ENCODE assay signal across 1 cellular context in the genomic region with DNA sequence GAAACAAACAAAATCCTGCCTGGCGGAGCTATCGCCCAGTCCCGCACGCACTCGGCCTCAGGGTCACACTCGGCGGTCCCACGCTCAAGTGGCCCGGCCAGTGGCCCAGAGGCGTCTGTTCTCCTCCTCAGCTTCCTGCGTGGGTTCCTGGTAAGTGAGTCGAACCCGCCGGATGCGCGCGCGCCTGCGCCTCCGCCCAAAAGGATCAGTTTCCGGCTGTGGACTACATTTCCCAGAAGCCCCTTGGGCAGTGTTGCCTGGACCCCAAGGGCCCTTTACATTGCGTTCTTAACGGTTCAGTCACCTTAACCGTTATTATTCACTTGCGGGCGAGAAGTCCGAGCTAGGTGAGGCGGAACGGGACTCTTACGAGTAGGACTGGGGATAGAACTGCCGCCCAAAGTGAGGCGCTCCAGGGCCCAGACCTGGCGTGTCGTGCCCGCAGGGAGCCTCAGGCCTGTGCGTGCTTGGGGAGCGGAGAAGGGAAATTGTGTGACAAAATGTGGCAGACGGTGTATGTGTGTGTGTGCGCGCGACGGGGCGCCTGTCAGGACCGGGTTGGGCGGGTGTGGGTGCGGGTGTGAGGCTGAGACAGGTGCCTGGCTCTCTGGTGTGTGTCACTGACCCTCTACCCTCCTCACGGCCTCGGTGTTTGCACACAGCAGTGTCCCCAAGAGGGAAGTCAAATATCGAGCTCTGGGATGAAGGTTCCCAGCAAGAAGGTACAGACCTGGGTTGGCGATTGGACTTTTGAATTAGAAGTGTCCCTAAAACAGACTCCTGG.
TF ChIP-seq lines count a peak whose summit lies in the region.

Gene ZNF546 (plus strand): TSS at position 250 of the 784 bp plus-strand sequence. CDS start 1,267 bp downstream, outside the sequence.

TF ChIP-seq in HepG2, 621 proteins besides CTCF, POLR2A, EP300 and RAD21 (continued from another document and continues in another):
- TF ChIP-seq RFX5 (IDR thresholded peaks at IDR 0.05; ENCODE audit: low read depth, low read length) (no peak), GATAD1 (CRISPR knock-in tag; IDR thresholded peaks at IDR 0.05) (peak; percentile 84), MATR3 (CRISPR knock-in tag; IDR thresholded peaks at IDR 0.05) (no peak), HCFC1 (IDR thresholded peaks at IDR 0.05; ENCODE audit: low read depth, low read length) (peak; percentile 81), ZNF143 (CRISPR knock-in tag; IDR thresholded peaks at IDR 0.05) (peak; percentile 94), ZMYM4 (CRISPR knock-in tag; IDR thresholded peaks at IDR 0.05) (peak; percentile 36; the same call in 1 of the 2 replicates), POLR2AphosphoS5 (IDR thresholded peaks at IDR 0.05; ENCODE audit: low read depth, low read length) (peak; percentile 90), RELA (CRISPR knock-in tag; IDR thresholded peaks at IDR 0.05) (no peak), ZNF260 (CRISPR knock-in tag; IDR thresholded peaks at IDR 0.05; ENCODE audit: borderline replicate concordance, low read depth) (no peak), NR1H2 (CRISPR knock-in tag; IDR thresholded peaks at IDR 0.05; ENCODE audit: borderline replicate concordance, low read depth) (peak; percentile 41; the same call in 1 of the 2 replicates), KMT2A (CRISPR knock-in tag; IDR thresholded peaks at IDR 0.05) (peak; percentile 48; the same call in 1 of the 2 replicates), CHCHD3 (CRISPR knock-in tag; IDR thresholded peaks at IDR 0.05) (peak; percentile 69; the same call in 1 of the 2 replicates), ETV6 (CRISPR knock-in tag; conservative IDR thresholded peaks at IDR 0.05) (peak; percentile 7; the same call in 1 of the 2 replicates), TIGD3 (CRISPR knock-in tag; IDR thresholded peaks at IDR 0.05; ENCODE audit: borderline replicate concordance) (peak; percentile 48; the same call in 1 of the 2 replicates), ZNF136 (CRISPR knock-in tag; IDR thresholded peaks at IDR 0.05; ENCODE audit: low read depth) (0 out of 2 replicates have a peak, but pooled peaks have one; percentile 13), ZNF362 (CRISPR knock-in tag; IDR thresholded peaks at IDR 0.05; ENCODE audit: borderline replicate concordance) (peak; percentile 23; the same call in 1 of the 2 replicates), ZNF577 (CRISPR knock-in tag; IDR thresholded peaks at IDR 0.05; ENCODE audit: borderline replicate concordance, low read depth) (0 out of 2 replicates have a peak, but pooled peaks have one; percentile 41), ZNF879 (CRISPR knock-in tag; IDR thresholded peaks at IDR 0.05) (peak; percentile 64; the same call in 1 of the 2 replicates), PRDM10 (CRISPR knock-in tag; IDR thresholded peaks at IDR 0.05; ENCODE audit: low read depth) (0 out of 2 replicates have a peak, but pooled peaks have one; percentile 57), ELF3 (CRISPR knock-in tag; IDR thresholded peaks at IDR 0.05) (peak; percentile 48; the same call in 1 of the 2 replicates), ZNF276 (CRISPR knock-in tag; IDR thresholded peaks at IDR 0.05; ENCODE audit: low read depth) (peak; percentile 75; the same call in 1 of the 2 replicates), BRCA1 (CRISPR knock-in tag; IDR thresholded peaks at IDR 0.05) (no peak)
- TF ChIP-seq, protein P1, sequence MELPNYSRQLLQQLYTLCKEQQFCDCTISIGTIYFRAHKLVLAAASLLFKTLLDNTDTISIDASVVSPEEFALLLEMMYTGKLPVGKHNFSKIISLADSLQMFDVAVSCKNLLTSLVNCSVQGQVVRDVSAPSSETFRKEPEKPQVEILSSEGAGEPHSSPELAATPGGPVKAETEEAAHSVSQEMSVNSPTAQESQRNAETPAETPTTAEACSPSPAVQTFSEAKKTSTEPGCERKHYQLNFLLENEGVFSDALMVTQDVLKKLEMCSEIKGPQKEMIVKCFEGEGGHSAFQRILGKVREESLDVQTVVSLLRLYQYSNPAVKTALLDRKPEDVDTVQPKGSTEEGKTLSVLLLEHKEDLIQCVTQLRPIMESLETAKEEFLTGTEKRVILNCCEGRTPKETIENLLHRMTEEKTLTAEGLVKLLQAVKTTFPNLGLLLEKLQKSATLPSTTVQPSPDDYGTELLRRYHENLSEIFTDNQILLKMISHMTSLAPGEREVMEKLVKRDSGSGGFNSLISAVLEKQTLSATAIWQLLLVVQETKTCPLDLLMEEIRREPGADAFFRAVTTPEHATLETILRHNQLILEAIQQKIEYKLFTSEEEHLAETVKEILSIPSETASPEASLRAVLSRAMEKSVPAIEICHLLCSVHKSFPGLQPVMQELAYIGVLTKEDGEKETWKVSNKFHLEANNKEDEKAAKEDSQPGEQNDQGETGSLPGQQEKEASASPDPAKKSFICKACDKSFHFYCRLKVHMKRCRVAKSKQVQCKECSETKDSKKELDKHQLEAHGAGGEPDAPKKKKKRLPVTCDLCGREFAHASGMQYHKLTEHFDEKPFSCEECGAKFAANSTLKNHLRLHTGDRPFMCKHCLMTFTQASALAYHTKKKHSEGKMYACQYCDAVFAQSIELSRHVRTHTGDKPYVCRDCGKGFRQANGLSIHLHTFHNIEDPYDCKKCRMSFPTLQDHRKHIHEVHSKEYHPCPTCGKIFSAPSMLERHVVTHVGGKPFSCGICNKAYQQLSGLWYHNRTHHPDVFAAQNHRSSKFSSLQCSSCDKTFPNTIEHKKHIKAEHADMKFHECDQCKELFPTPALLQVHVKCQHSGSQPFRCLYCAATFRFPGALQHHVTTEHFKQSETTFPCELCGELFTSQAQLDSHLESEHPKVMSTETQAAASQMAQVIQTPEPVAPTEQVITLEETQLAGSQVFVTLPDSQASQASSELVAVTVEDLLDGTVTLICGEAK (IDR thresholded peaks at IDR 0.05): no peak
- TF ChIP-seq, protein P1 (CRISPR knock-in tag; IDR thresholded peaks at IDR 0.05): peak; percentile 87
- TF ChIP-seq, protein P2, sequence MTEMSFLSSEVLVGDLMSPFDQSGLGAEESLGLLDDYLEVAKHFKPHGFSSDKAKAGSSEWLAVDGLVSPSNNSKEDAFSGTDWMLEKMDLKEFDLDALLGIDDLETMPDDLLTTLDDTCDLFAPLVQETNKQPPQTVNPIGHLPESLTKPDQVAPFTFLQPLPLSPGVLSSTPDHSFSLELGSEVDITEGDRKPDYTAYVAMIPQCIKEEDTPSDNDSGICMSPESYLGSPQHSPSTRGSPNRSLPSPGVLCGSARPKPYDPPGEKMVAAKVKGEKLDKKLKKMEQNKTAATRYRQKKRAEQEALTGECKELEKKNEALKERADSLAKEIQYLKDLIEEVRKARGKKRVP (CRISPR knock-in tag; IDR thresholded peaks at IDR 0.05): peak in 1 of 2 experiments; percentile 23; a peak in 1 of 4 replicates
- TF ChIP-seq, protein P3, sequence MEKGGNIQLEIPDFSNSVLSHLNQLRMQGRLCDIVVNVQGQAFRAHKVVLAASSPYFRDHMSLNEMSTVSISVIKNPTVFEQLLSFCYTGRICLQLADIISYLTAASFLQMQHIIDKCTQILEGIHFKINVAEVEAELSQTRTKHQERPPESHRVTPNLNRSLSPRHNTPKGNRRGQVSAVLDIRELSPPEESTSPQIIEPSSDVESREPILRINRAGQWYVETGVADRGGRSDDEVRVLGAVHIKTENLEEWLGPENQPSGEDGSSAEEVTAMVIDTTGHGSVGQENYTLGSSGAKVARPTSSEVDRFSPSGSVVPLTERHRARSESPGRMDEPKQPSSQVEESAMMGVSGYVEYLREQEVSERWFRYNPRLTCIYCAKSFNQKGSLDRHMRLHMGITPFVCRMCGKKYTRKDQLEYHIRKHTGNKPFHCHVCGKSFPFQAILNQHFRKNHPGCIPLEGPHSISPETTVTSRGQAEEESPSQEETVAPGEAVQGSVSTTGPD (CRISPR knock-in tag; IDR thresholded peaks at IDR 0.05): 0 out of 2 replicates have a peak, but pooled peaks have one; percentile 43
- TF ChIP-seq, protein P4, sequence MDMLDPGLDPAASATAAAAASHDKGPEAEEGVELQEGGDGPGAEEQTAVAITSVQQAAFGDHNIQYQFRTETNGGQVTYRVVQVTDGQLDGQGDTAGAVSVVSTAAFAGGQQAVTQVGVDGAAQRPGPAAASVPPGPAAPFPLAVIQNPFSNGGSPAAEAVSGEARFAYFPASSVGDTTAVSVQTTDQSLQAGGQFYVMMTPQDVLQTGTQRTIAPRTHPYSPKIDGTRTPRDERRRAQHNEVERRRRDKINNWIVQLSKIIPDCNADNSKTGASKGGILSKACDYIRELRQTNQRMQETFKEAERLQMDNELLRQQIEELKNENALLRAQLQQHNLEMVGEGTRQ (IDR thresholded peaks at IDR 0.05; ENCODE audit: low read depth, low read length): no peak
- TF ChIP-seq, protein P4 (CRISPR knock-in tag; IDR thresholded peaks at IDR 0.05; ENCODE audit: borderline replicate concordance): no peak
